ENCODE assay signal across 1 cellular context in the genomic region with DNA sequence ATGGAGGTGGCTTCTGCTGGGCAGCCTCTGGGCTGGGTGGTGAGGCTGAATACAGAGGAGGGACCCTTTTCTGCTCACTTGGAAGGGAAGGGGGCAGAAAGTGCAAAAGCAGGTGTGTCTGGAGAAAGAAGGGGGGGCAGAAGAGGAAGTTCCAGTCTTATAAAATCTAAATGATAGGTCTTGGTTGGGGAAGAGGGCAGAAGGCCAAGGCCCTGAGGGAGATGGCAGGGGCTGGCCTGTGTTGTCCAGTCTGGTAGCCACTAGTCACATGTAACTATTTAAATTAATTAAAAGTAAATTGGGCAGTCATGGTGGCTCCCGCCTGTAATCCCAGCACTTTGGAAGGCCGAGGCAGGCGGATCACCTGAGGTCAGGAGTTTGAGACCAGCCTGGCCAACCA.
TF ChIP-seq lines count a peak whose summit lies in the region.

No MANE protein-coding gene starts in this region.

TF ChIP-seq in endothelial cell of umbilical vein, 7 proteins besides CTCF, POLR2A, EP300 and RAD21:
- TF ChIP-seq JUN (IDR thresholded peaks at IDR 0.05; ENCODE audit: borderline replicate concordance, insufficient read depth, insufficient read length, low read depth) (no peak), MYC (IDR thresholded peaks at IDR 0.05; ENCODE audit: low read depth, low read length) (no peak), FOS (IDR thresholded peaks at IDR 0.05; ENCODE audit: borderline replicate concordance, insufficient read depth, low read length) (no peak), GATA2 (IDR thresholded peaks at IDR 0.05; ENCODE audit: insufficient read depth, insufficient read length, low read depth, low read length) (no peak), EZH2 (IDR thresholded peaks at IDR 0.05; ENCODE audit: borderline replicate concordance, low read depth, low read length, severe bottlenecking) (no peak), POLR2AphosphoS5 (IDR thresholded peaks at IDR 0.05; ENCODE audit: insufficient read depth, low read depth, low read length) (no peak)
- TF ChIP-seq, protein P1, sequence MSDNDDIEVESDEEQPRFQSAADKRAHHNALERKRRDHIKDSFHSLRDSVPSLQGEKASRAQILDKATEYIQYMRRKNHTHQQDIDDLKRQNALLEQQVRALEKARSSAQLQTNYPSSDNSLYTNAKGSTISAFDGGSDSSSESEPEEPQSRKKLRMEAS (IDR thresholded peaks at IDR 0.05; ENCODE audit: insufficient read depth, insufficient read length) = no peak
TF ChIP-seq in endothelial cell of umbilical vein: peak in this region for 0.
